In the genomic region with DNA sequence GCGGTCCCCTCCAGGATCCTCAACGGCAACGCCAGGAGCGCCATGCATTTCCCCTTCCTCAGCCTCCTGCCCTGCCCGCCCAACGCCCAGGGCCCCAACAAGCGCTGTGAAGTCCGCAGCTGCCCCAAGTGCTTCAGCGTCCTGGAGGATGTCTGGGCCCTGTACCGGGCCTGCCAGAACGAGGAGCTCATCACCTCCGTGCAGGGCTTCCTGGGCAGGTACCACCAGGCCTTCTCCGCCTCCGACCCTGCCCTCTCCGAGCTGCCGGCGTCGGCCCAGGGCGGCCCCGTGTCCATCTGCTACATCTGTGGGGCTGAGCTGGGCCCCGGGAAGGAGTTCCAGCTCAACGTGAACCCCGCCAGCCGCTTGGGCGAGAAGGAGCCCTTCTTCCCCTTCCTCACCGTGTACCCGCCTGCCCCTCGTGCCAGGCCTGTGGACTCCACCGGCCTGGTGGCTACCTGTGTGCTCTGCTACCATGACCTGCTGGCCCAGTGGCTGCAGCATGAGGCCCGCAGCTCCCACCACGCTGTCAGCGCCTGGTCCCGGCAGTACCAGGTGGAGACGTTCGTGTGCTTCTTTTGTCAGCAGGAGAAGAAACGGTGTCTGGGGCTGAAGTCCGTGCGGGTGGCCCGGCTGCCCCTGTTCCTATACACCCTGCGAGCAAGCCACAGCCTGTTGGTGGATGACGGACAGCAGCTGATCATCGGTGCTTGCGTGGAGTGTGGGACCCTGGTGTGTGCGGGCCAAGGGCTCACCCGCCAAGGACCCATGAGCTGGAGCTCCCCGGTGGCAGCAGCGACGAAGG, we compare ENCODE assay signal across 10 cellular contexts. TPM values are rescaled to one million over a fixed set of nuclear protein-coding genes. Genes with fewer than 3 reads are reported as not detected.
DNase-seq lines count a peak whose midpoint lies in the region; ATAC-seq, FAIRE-seq and TF ChIP-seq lines count a peak whose summit lies in the region.
"Had no signal": no experiment of that assay in that cellular context is flagged by ENCODE, and none has a peak within 500 bp of the region (broad histone marks: within the 10 kb centered on the region; RNA-seq: fewer than 3 reads in every experiment).

No MANE protein-coding gene starts in this region.

- no peaks in the 10 kb centered on the region for H3K9me3 Mint-ChIP-seq in T-cell
- H3K9me3 Mint-ChIP-seq: activated CD4-positive, alpha-beta memory T cell treated with anti-CD3 and anti-CD28 coated beads for 36 hours had no signal

- POLR2A ChIA-PET in HCT116 (lab: Charles Lee): no interaction called here
- POLR2A ChIA-PET in HepG2 (lab: Yijun Ruan, JAX): interaction anchor here (2.0 to 6.6 kb wide), 3 partner anchors 10 to 35 kb away, joined by 8 to 34 read pairs (median 16); no protein-coding TSS in a partner anchor
- POLR2A ChIA-PET in T-cell (lab: Charles Lee): no interaction called here

- peaks cover 0 to 2% (median 2%) of the 10 kb centered on the region in 3 donors for H3K4me1 Mint-ChIP-seq in T-cell

- H4K20me1 ChIP-seq in HCT116 (ENCODE audit: insufficient read depth): no peaks in the 10 kb centered on the region
- peaks cover 29% of the 10 kb centered on the region; the same call in 1 of the 2 replicates for H4K20me1 ChIP-seq in HepG2 (ENCODE audit: insufficient read depth, low read length)

- in situ Hi-C loops in HepG2 (cut with HindIII; ENCODE audit: extremely low pct_ligation_motif_present, low pct_unique_long_range_greater_than_20kb): no loop called here

- peaks cover 51 to 74% of the 10 kb centered on the region in 2 donors for H3K27me3 Mint-ChIP-seq in T-cell

- WGBS in HepG2 (ENCODE audit: low lambda C conversion rate): 39% methylated on average over 21 of the region's 48 CpGs
- whole genome bisulfite sequencing in spleen, 5 donors: 65 to 81% (median 78%) methylated on average over 32 to 48 of the region's 48 CpGs

- TF ChIP-seq CTCF in HCT116 (IDR thresholded peaks at IDR 0.05 in 2 of 3, conservative IDR thresholded peaks at IDR 0.05 in 1 of 3; ENCODE audit: borderline replicate concordance in 1 of 3, insufficient read depth in 1 of 3, low read depth in 2 of 3, low read length in 2 of 3) (no peak), ascending aorta (IDR thresholded peaks at IDR 0.05) (no peak), HepG2 (CRISPR knock-in tag; IDR thresholded peaks at IDR 0.05) (no peak), spleen (IDR thresholded peaks at IDR 0.05 in 8 of 11, conservative IDR thresholded peaks at IDR 0.05 in 3 of 11) (no peak)

- H3K4me1 ChIP-seq in HCT116 (ENCODE audit: control insufficient read depth in 1 of 2, insufficient read depth in 2 of 2, low read length in 2 of 2) (peaks cover 49 to 69% of the 10 kb centered on the region in 2 experiments), ascending aorta (peaks cover 9 to 42% of the 10 kb centered on the region in 2 donors), HepG2 (ENCODE audit: insufficient read depth, low read length) (peaks cover 84% of the 10 kb centered on the region), spleen (peaks cover 29 to 95% (median 68%) of the 10 kb centered on the region in 6 donors)

- H3K27me3 ChIP-seq in HCT116 (ENCODE audit: insufficient read depth, low read length): no peaks in the 10 kb centered on the region
- no peaks in the 10 kb centered on the region for H3K27me3 ChIP-seq in ascending aorta
- H3K27me3 ChIP-seq in HepG2 (ENCODE audit: control insufficient read depth in 1 of 2, insufficient read depth in 2 of 2, low read length in 2 of 2): peaks cover 13 to 37% of the 10 kb centered on the region in 2 experiments
- peaks cover 0 to 87% (median 29%) of the 10 kb centered on the region in 7 donors for H3K27me3 ChIP-seq in spleen (replicated peaks in 1 of 7)

- TF ChIP-seq POLR2A in HCT116 (IDR thresholded peaks at IDR 0.05; ENCODE audit: borderline replicate concordance, extremely low read depth, insufficient read depth, insufficient read length): no peak
- TF ChIP-seq POLR2A in HepG2 (IDR thresholded peaks at IDR 0.05; ENCODE audit: insufficient read depth in 1 of 2, low read depth in 2 of 2, low read length in 2 of 2): no peak
- no peak for TF ChIP-seq POLR2A in spleen (IDR thresholded peaks at IDR 0.05)

- CTCF ChIA-PET in HCT116 (lab: Charles Lee) (interaction anchor here (1.0 to 2.4 kb wide), 6 partner anchors 9 to 56 kb away, joined by 3 to 10 read pairs (median 5); no protein-coding TSS in a partner anchor), HepG2 (lab: Yijun Ruan, JAX; ENCODE audit: low intra/inter-chr PET ratio, low total read pairs) (interaction anchor here (1.1 to 1.6 kb wide), 3 partner anchors 30 to 74 kb away, joined by 4 to 5 read pairs (median 4); no protein-coding TSS in a partner anchor), T-cell (lab: Charles Lee) (no interaction called here)

- no peak for FAIRE-seq in HepG2 (lab: Jason Lieb, UNC)

- H2AFZ ChIP-seq in HCT116 (ENCODE audit: low read depth, low read length, poor library complexity, severe bottlenecking): no peak overlapping the region
- H2AFZ ChIP-seq in HepG2 (ENCODE audit: low read length): no peak overlapping the region

- H3K9me3 ChIP-seq in HCT116 (ENCODE audit: control insufficient read depth in 1 of 2, insufficient read depth in 1 of 2, low read depth in 1 of 2, low read length in 2 of 2): no peaks in the 10 kb centered on the region
- H3K9me3 ChIP-seq in ascending aorta: no peaks in the 10 kb centered on the region
- H3K9me3 ChIP-seq in HepG2 (ENCODE audit: low read length): no peaks in the 10 kb centered on the region
- H3K9me3 ChIP-seq in spleen: no peaks in the 10 kb centered on the region

- DNase-seq in HCT116 (ENCODE audit: low read depth, low spot score) (no peak), ascending aorta (ENCODE audit: low spot score in 2 of 2) (no peak), HepG2 (ENCODE audit: low spot score) (no peak), spleen (no peak), T-cell (no peak), LoVo (ENCODE audit: low spot score) (no peak)
- DNase-seq: activated CD4-positive, alpha-beta memory T cell treated with anti-CD3 and anti-CD28 coated beads for 36 hours; central memory CD4-positive, alpha-beta T cell; NCI-H1417 treated with DMSO at 0.1 percent for 48 hours had no signal

- H3K27ac Mint-ChIP-seq in T-cell: no peak overlapping the region
- H3K27ac Mint-ChIP-seq: activated CD4-positive, alpha-beta memory T cell treated with anti-CD3 and anti-CD28 coated beads for 36 hours had no signal

- no peak for ATAC-seq in HCT116
- ATAC-seq in HepG2: peak; percentile 1; the same call in 2 of the 3 replicates
- ATAC-seq in T-cell (replicated peaks in 1 of 4): no peak
- no peak for ATAC-seq in GM18517 (IDR thresholded peaks at IDR 0.05; ENCODE audit: unreplicated experiment)

- H3K4me2 ChIP-seq in HCT116 (ENCODE audit: low read length): peak overlapping the region; percentile 74
- H3K4me2 ChIP-seq in HepG2 (ENCODE audit: low read depth, low read length): peak overlapping the region; percentile 90

- TF ChIP-seq EP300 in HepG2 (IDR thresholded peaks at IDR 0.05; ENCODE audit: low read depth in 2 of 2, low read length in 2 of 2): no peak
- TF ChIP-seq EP300 in HepG2 (CRISPR knock-in tag; IDR thresholded peaks at IDR 0.05; ENCODE audit: borderline replicate concordance): no peak

- no peak for TF ChIP-seq RAD21 in HCT116 (IDR thresholded peaks at IDR 0.05; ENCODE audit: low read depth)
- TF ChIP-seq RAD21 in HepG2 (CRISPR knock-in tag; IDR thresholded peaks at IDR 0.05): no peak

- no peaks in the 10 kb centered on the region for H3K36me3 ChIP-seq in HCT116 (ENCODE audit: control insufficient read depth in 1 of 2, insufficient read depth in 2 of 2, low read length in 2 of 2)
- no peaks in the 10 kb centered on the region for H3K36me3 ChIP-seq in ascending aorta
- H3K36me3 ChIP-seq in HepG2 (replicated peaks in 1 of 2; ENCODE audit: control insufficient read depth in 1 of 2, insufficient read depth in 2 of 2, low read length in 2 of 2): no peaks in the 10 kb centered on the region
- no peaks in the 10 kb centered on the region for H3K36me3 ChIP-seq in spleen

- H3K9ac ChIP-seq in HCT116 (ENCODE audit: low read length) (no peak overlapping the region), HepG2 (ENCODE audit: insufficient read depth, low read depth, low read length) (peak overlapping the region; percentile 8; the same call in 1 of the 2 replicates)

- RAD21 ChIA-PET in HCT116 (lab: Charles Lee; ENCODE audit: low non-redundant PET in 1 of 2, low total read pairs in 2 of 2, uncharacterized antibody in 2 of 2, unreplicated experiment in 2 of 2): interaction anchor here in 1 of 2 experiments (0.6 kb wide), 1 partner anchor 64 kb away, joined by 3 read pairs; no protein-coding TSS in a partner anchor

- intact Hi-C loops in HCT116 (cut with micrococcal nuclease) (loop anchor here (5.0 kb wide), 1 partner anchor 66 kb away; no protein-coding TSS in a partner anchor), ascending aorta (cut with DNase I) (loop anchor here (5.0 kb wide), 2 partner anchors 36 to 61 kb away; no protein-coding TSS in a partner anchor), HepG2 (cut with micrococcal nuclease; ENCODE audit: unreplicated experiment) (loop anchor here (5.0 kb wide), 1 partner anchor 54 kb away; no protein-coding TSS in a partner anchor), spleen (cut with DNase I; ENCODE audit: low total_unique reads) (no loop called here)

- no TSS peak for BruUV-seq in HCT116 (replicated peaks; lab: Mats Ljungman, UMichigan)
- BruUV-seq in HepG2 (replicated peaks; lab: Mats Ljungman, UMichigan): no TSS peak

- no peak overlapping the region; the same call in 1 of the 2 replicates for H3K27ac ChIP-seq in HCT116 (ENCODE audit: low read depth, low read length)
- no peak overlapping the region for H3K27ac ChIP-seq in ascending aorta
- no peak overlapping the region for H3K27ac ChIP-seq in HepG2 (ENCODE audit: extremely low read length, insufficient read depth, low read length)
- peak overlapping the region in 6 of 8 donors; percentile 60 to 84 (median 75) for H3K27ac ChIP-seq in spleen

- H3K4me3 ChIP-seq in HCT116 (replicated peaks in 1 of 2; ENCODE audit: low read depth in 1 of 2, low read length in 2 of 2) (peak overlapping the region in 1 of 2 experiments; percentile 40; a peak in 1 of 4 replicates), ascending aorta (peak overlapping the region; percentile 12 to 48), HepG2 (replicated peaks in 1 of 3; ENCODE audit: insufficient read depth in 1 of 3, low read depth in 2 of 3, low read length in 3 of 3) (peak overlapping the region; percentile 38 to 72 (median 53)), spleen (peak overlapping the region in 7 of 8 donors; percentile 23 to 69 (median 39))

- no peaks in the 10 kb centered on the region for H3K36me3 Mint-ChIP-seq in T-cell
- H3K36me3 Mint-ChIP-seq: activated CD4-positive, alpha-beta memory T cell treated with anti-CD3 and anti-CD28 coated beads for 36 hours had no signal

- peak overlapping the region in 1 of 3 donors; percentile 67 for H3K4me3 Mint-ChIP-seq in T-cell
- H3K4me3 Mint-ChIP-seq: activated CD4-positive, alpha-beta memory T cell treated with anti-CD3 and anti-CD28 coated beads for 36 hours had no signal

- H3K79me2 ChIP-seq in HCT116 (ENCODE audit: insufficient read depth, low read length) (peaks cover 50% of the 10 kb centered on the region), HepG2 (ENCODE audit: insufficient read depth, low read length) (peaks cover 6% of the 10 kb centered on the region)

- no peaks in the 10 kb centered on the region for H3K9me2 ChIP-seq in HCT116 (ENCODE audit: insufficient read depth)

RNA-seq across cellular contexts. Expression of gene CIBAR2, which starts 58.9 kb away (rescaled TPM):
- total RNA-seq in HCT116 (2021; ENCODE audit: unreplicated experiment) (0.27 TPM), ascending aorta (not detected), HepG2 (2016; rRNA removed; fragmentation: Illumina TruSeq; extraction: Trizol) (not detected in 2 replicates), spleen (1 to 10 TPM in 2 of 7 donors, under 1 TPM in 2, not detected in 3; 0.33 to 2.4 (median 0.91) TPM), T-cell (not detected)
- 0.20 and 0.21 TPM in 2 replicates for polyA plus RNA-seq in HCT116 (2012)
- not detected in 2 replicates for total RNA-seq in HepG2 (2016; cell fraction: cytosol; rRNA removed; fragmentation: Illumina TruSeq; extraction: Trizol; ENCODE audit: low read depth)
- total RNA-seq in HepG2 (2016; cell fraction: insoluble cytoplasmic fraction; rRNA removed; fragmentation: Illumina TruSeq; extraction: Trizol): not detected in 2 replicates
- not detected in 2 replicates for total RNA-seq in HepG2 (2016; cell fraction: membrane; rRNA removed; fragmentation: Illumina TruSeq; extraction: Trizol)
- not detected in 2 replicates for total RNA-seq in HepG2 (2016; cell fraction: nucleus; rRNA removed; fragmentation: Illumina TruSeq; extraction: Trizol)
- polyA plus RNA-seq in HepG2 (2011; rRNA removed) (not detected in 2 replicates), spleen (under 1 TPM; 0.13 to 0.77 (median 0.30) TPM)
- polyA plus RNA-seq in HepG2 (2011; cell fraction: cytosol; rRNA removed): not detected in 2 replicates
- polyA plus RNA-seq in HepG2 (2011; cell fraction: nucleus; rRNA removed): not detected in 2 replicates
- polyA plus RNA-seq in HepG2 (2012): not detected in 2 replicates
- polyA plus RNA-seq in HepG2 (2016; cell fraction: cytosol; fragmentation: Illumina TruSeq; extraction: Trizol; ENCODE audit: low read depth): not detected in 2 replicates
- not detected in 2 replicates for polyA plus RNA-seq in HepG2 (2016; cell fraction: insoluble cytoplasmic fraction; fragmentation: Illumina TruSeq; extraction: Trizol; ENCODE audit: low read depth)
- polyA plus RNA-seq in HepG2 (2016; cell fraction: membrane; fragmentation: Illumina TruSeq; extraction: Trizol; ENCODE audit: low read depth): not detected in 2 replicates
- polyA plus RNA-seq in HepG2 (2016; cell fraction: nucleus; fragmentation: Illumina TruSeq; extraction: Trizol; ENCODE audit: insufficient read depth, low read depth): not detected in 2 replicates
- not detected in 2 replicates for polyA minus RNA-seq in HepG2 (2011; rRNA and poly(A)+ RNA removed; ENCODE audit: low replicate concordance)
- not detected in 2 replicates for polyA minus RNA-seq in HepG2 (2011; cell fraction: cytosol; rRNA and poly(A)+ RNA removed)
- polyA minus RNA-seq in HepG2 (2011; cell fraction: nucleus; rRNA and poly(A)+ RNA removed): not detected in 2 replicates
- total RNA-seq: activated CD4-positive, alpha-beta memory T cell treated with anti-CD3 and anti-CD28 coated beads for 36 hours had no signal

Comparison
In these comparisons a context has a peak if more than half of its experiments do, and no peak if none do; other contexts are left out.
1. H3K27ac ChIP-seq: peak in spleen (6 of 8); none in HCT116 (single experiment), ascending aorta (0 of 2) and HepG2 (single experiment).
2. CTCF ChIA-PET loops: an anchor here in HCT116 (1.0 to 2.4 kb wide) and HepG2 (1.1 to 1.6 kb wide); none called in T-cell.
3. Of the 20 proteins assayed by ChIP-seq in both HepG2 and HCT116: peak only in HepG2: MAX, ZFX and ZNF274; only in HCT116: none; in both: none; in neither: 17.